In the genomic region with DNA sequence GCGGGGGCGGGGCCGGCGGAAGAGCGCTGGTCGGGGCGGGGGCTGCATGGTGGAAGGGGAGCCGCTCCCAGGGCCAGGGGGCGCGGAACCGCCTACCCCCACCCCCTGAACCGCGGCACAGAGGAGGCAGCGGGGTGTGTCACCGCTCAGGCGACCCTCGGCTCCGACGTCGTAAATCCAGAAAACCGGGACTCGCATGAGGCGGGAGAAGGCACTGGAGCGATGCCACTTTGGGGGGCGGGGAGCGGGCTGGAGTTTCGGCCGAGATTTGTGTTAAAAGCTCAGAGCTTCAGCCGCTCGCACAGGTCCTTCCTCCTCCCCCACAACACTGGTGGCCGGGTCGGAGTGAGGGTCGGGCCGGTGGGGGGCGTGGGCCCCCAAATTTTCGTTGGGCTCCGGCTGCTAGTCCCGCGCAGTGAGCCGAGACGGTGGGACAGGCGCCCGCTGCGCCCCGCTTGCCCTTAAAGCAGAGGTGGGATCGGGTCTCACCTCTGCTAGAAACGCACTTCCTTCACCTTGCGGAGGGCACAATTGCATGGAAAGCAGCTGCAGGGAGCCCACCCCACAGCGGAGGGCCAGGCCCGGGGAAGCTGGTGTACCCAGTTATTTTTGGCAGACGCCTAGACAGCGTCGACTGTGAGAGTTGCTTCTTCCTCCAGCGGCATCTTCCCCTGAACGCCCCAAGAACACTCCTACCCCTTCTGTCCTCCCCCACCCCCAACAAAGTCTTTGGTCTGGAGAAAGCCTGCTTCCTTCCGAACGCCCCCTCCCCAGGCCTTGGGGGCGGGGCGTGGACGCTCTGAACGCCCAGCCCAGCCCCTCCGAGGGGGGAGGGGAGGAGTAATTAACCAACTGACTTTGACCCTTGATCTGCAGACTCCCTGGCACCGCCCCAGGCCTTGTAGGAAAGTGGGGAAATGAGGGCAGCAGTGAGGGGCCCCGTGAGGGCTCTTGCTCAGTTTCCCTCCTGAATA, we compare ENCODE assay signal across 9 cellular contexts. TPM values are rescaled to one million over a fixed set of nuclear protein-coding genes. Genes with fewer than 3 reads are reported as not detected.
DNase-seq lines count a peak whose midpoint lies in the region; ATAC-seq and TF ChIP-seq lines count a peak whose summit lies in the region.
"Had no signal": no experiment of that assay in that cellular context is flagged by ENCODE, and none has a peak within 500 bp of the region (broad histone marks: within the 10 kb centered on the region; RNA-seq: fewer than 3 reads in every experiment).

No MANE protein-coding gene starts in this region.

- POLR2A ChIA-PET in CD8-positive, alpha-beta T cell (lab: Charles Lee) = no interaction called here

- H3K27me3 Mint-ChIP-seq in CD8-positive, alpha-beta T cell (ENCODE audit: low read depth) = peaks cover 38% of the 10 kb centered on the region
- H3K27me3 Mint-ChIP-seq in chondrocyte (ENCODE audit: low read depth) = peaks cover 33% of the 10 kb centered on the region
- peaks cover 92% of the 10 kb centered on the region for H3K27me3 Mint-ChIP-seq in nephron (ENCODE audit: low read depth)

- no peaks in the 10 kb centered on the region for H3K9me3 Mint-ChIP-seq in CD8-positive, alpha-beta T cell
- H3K9me3 Mint-ChIP-seq in chondrocyte (ENCODE audit: low read depth) (no peaks in the 10 kb centered on the region), nephron (no peaks in the 10 kb centered on the region)

- H3K4me1 Mint-ChIP-seq in CD8-positive, alpha-beta T cell (ENCODE audit: low read depth) = peaks cover 18% of the 10 kb centered on the region
- H3K4me1 Mint-ChIP-seq in chondrocyte (ENCODE audit: low read depth) (peaks cover 5% of the 10 kb centered on the region), nephron (peaks cover 14% of the 10 kb centered on the region)

- H3K4me1 ChIP-seq in CD8-positive, alpha-beta T cell (ENCODE audit: insufficient read depth, low read length) = peaks cover 39% of the 10 kb centered on the region

- no peak overlapping the region for H3K27ac ChIP-seq in CD8-positive, alpha-beta T cell (ENCODE audit: low read depth, low read length)

- no peak overlapping the region for H3K4me3 ChIP-seq in CD8-positive, alpha-beta T cell (ENCODE audit: low read depth, low read length)

- no peaks in the 10 kb centered on the region for H3K9me3 ChIP-seq in CD8-positive, alpha-beta T cell (ENCODE audit: low read length)

- no peaks in the 10 kb centered on the region for H3K36me3 ChIP-seq in CD8-positive, alpha-beta T cell (ENCODE audit: insufficient read depth, low read length)

- no peaks in the 10 kb centered on the region for H3K36me3 Mint-ChIP-seq in CD8-positive, alpha-beta T cell
- H3K36me3 Mint-ChIP-seq in chondrocyte (ENCODE audit: low read depth) (peaks cover 2% of the 10 kb centered on the region), nephron (ENCODE audit: low read depth) (no peaks in the 10 kb centered on the region)

- intact Hi-C loops in CD8-positive, alpha-beta T cell (cut with DNase I, micrococcal nuclease) = loop anchor here in 1 of 2 experiments (10.0 kb wide), 1 partner anchor 243 kb away; no protein-coding TSS in a partner anchor

- CTCF ChIA-PET in CD8-positive, alpha-beta T cell (lab: Charles Lee) = interaction anchor here (1.1 to 7.3 kb wide), 3 partner anchors 8 to 29 kb away, joined by 3 to 44 read pairs (median 6); partner anchors contain the start of gene AP5B1

- H3K27me3 ChIP-seq in CD8-positive, alpha-beta T cell (ENCODE audit: insufficient read depth, low read length) = peaks cover 29% of the 10 kb centered on the region

- H3K4me3 Mint-ChIP-seq in CD8-positive, alpha-beta T cell = peak overlapping the region; percentile 81
- H3K4me3 Mint-ChIP-seq in chondrocyte (ENCODE audit: unreplicated experiment) = peak overlapping the region; percentile 44
- peak overlapping the region; percentile 84 to 88 (median 87) for H3K4me3 Mint-ChIP-seq in nephron

- DNase-seq in CD8-positive, alpha-beta T cell = no peak
- DNase-seq in HuH-7.5 (ENCODE audit: low spot score) (peak; percentile 83), chondrocyte (ENCODE audit: low spot score) (no peak), LoVo (ENCODE audit: low spot score) (no peak), Kasumi-1 (lab: John Stamatoyannopoulos, UW) (no peak), NK-92 (lab: John Stamatoyannopoulos, UW; ENCODE audit: unreplicated experiment) (no peak), RKO (ENCODE audit: low spot score) (no peak)

- peak; percentile 6 for ATAC-seq in CD8-positive, alpha-beta T cell

- H3K27ac Mint-ChIP-seq in CD8-positive, alpha-beta T cell = no peak overlapping the region
- H3K27ac Mint-ChIP-seq in chondrocyte (ENCODE audit: unreplicated experiment) = no peak overlapping the region
- H3K27ac Mint-ChIP-seq in nephron = peak overlapping the region; percentile 64 to 98 (median 88)

- TF ChIP-seq CTCF in CD8-positive, alpha-beta T cell (IDR thresholded peaks at IDR 0.05) = no peak
- no peak for TF ChIP-seq CTCF in chondrocyte (IDR thresholded peaks at IDR 0.05)
- no peak for TF ChIP-seq CTCF in nephron (IDR thresholded peaks at IDR 0.05; ENCODE audit: unreplicated experiment in 3 of 3)

RNA-seq across cellular contexts. Expression of gene OVOL1, which starts 1.1 kb away (rescaled TPM):
- total RNA-seq in CD8-positive, alpha-beta T cell = under 1 TPM; 0.31 to 0.33 TPM
- total RNA-seq in chondrocyte = 0.12 TPM in 1 of 3 replicates, not detected in the others
- total RNA-seq: M059J had no signal

RNA-seq across cellular contexts. Expression of gene AP5B1, which starts 7.2 kb away (rescaled TPM):
- 10 to 100 TPM; 12.8 to 13.0 TPM for total RNA-seq in CD8-positive, alpha-beta T cell
- 13.8 to 14.6 TPM (median 14.1 TPM) in 3 replicates for total RNA-seq in chondrocyte

RNA-seq across cellular contexts. Expression of gene SNX32, which starts 45.8 kb away (rescaled TPM):
- under 1 TPM; 0.52 to 0.69 TPM for total RNA-seq in CD8-positive, alpha-beta T cell
- 0.79 to 1.8 TPM (median 0.80 TPM) in 3 replicates for total RNA-seq in chondrocyte
- total RNA-seq: M059J had no signal

Comparison
In these comparisons a context has a peak if more than half of its experiments do, and no peak if none do; other contexts are left out.
1. H3K27ac Mint-ChIP-seq: peak in nephron (3 of 3); none in CD8-positive, alpha-beta T cell (single experiment) and chondrocyte (single experiment).
2. Peak in every context shown above with its lines, with median percentiles within 50 percentile points of each other: H3K4me3 Mint-ChIP-seq.